Comparison of ENCODE assay signal across 1 cellular context in the genomic region with DNA sequence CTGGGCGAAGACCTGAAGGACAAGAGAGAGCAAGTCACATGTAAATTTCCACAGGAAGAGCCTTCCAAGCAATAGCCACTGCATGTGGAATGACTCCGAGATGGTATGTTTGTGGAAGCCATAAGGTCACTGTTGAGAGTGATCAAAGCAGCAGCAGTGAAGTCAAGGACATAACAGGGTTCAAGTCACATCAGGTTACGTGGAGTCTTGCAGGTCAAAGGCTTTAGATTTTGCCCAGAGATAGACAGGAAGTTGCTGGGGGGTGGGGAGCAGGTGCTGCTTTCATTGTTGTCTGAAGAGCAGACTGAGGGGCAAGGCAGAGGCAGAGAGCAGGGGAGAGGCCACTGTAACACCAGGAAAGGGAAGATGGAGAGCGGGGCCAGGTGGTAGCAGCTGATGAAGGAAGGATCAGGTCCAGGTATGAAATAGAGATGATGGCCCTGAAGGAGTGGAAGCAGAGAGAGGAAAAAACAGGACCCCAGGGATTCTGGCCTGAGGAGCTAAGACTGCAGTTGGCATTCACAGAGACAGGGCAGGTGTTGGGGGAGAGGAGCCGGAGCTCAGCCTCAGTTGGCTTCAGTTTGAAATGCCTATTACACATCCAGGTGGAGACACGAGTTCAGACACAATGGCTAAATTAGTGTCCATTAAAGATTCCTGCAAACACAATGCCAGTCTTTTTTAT.
TF ChIP-seq lines count a peak whose summit lies in the region.

No MANE protein-coding gene starts in this region.

TF ChIP-seq in HepG2, 621 proteins besides CTCF, POLR2A, EP300 and RAD21 (continued from another document and continues in another):
- TF ChIP-seq, protein P1, sequence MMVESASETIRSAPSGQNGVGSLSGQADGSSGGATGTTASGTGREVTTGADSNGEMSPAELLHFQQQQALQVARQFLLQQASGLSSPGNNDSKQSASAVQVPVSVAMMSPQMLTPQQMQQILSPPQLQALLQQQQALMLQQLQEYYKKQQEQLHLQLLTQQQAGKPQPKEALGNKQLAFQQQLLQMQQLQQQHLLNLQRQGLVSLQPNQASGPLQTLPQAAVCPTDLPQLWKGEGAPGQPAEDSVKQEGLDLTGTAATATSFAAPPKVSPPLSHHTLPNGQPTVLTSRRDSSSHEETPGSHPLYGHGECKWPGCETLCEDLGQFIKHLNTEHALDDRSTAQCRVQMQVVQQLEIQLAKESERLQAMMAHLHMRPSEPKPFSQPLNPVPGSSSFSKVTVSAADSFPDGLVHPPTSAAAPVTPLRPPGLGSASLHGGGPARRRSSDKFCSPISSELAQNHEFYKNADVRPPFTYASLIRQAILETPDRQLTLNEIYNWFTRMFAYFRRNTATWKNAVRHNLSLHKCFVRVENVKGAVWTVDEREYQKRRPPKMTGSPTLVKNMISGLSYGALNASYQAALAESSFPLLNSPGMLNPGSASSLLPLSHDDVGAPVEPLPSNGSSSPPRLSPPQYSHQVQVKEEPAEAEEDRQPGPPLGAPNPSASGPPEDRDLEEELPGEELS (CRISPR knock-in tag; IDR thresholded peaks at IDR 0.05): peak; percentile 95
- TF ChIP-seq ZNF746 (CRISPR knock-in tag; IDR thresholded peaks at IDR 0.05) (peak; percentile 47; the same call in 1 of the 2 replicates), THYN1 (CRISPR knock-in tag; IDR thresholded peaks at IDR 0.05; ENCODE audit: borderline replicate concordance, low read depth) (no peak), HNF1B (CRISPR knock-in tag; IDR thresholded peaks at IDR 0.05) (peak; percentile 62; the same call in 1 of the 2 replicates), ZIK1 (CRISPR knock-in tag; IDR thresholded peaks at IDR 0.05; ENCODE audit: borderline replicate concordance, low read depth) (no peak), ZBTB20 (CRISPR knock-in tag; IDR thresholded peaks at IDR 0.05; ENCODE audit: borderline replicate concordance, low read depth) (peak; percentile 75), ZBTB42 (CRISPR knock-in tag; IDR thresholded peaks at IDR 0.05) (no peak), HMG20B (CRISPR knock-in tag; conservative IDR thresholded peaks at IDR 0.05) (peak; percentile 94), YY1 (IDR thresholded peaks at IDR 0.05; ENCODE audit: insufficient read depth, insufficient replicate concordance, low read depth, low read length) (no peak), STAG1 (CRISPR knock-in tag; IDR thresholded peaks at IDR 0.05) (peak; percentile 41; the same call in 1 of the 2 replicates), NFAT5 (CRISPR knock-in tag; IDR thresholded peaks at IDR 0.05) (no peak), NCOR1 (IDR thresholded peaks at IDR 0.05; ENCODE audit: borderline replicate concordance, low read length) (peak; percentile 61; the same call in 1 of the 2 replicates), PAX8 (CRISPR knock-in tag; IDR thresholded peaks at IDR 0.05; ENCODE audit: borderline replicate concordance) (0 out of 2 replicates have a peak, but pooled peaks have one; percentile 74), HMGXB3 (CRISPR knock-in tag; IDR thresholded peaks at IDR 0.05; ENCODE audit: borderline replicate concordance) (peak; percentile 62; the same call in 1 of the 2 replicates), ELF4 (CRISPR knock-in tag; IDR thresholded peaks at IDR 0.05; ENCODE audit: borderline replicate concordance) (peak; percentile 58; the same call in 1 of the 2 replicates), ASH2L (IDR thresholded peaks at IDR 0.05; ENCODE audit: insufficient read length, low read depth, low read length) (peak; percentile 34), ZNF660 (CRISPR knock-in tag; IDR thresholded peaks at IDR 0.05; ENCODE audit: borderline replicate concordance, low read depth) (no peak), ZNF205 (CRISPR knock-in tag; IDR thresholded peaks at IDR 0.05) (peak; percentile 70; the same call in 1 of the 2 replicates), CENPT (CRISPR knock-in tag; IDR thresholded peaks at IDR 0.05; ENCODE audit: low read depth) (no peak), CBX5 (CRISPR knock-in tag; IDR thresholded peaks at IDR 0.05; ENCODE audit: borderline replicate concordance) (peak; percentile 92; the same call in 1 of the 2 replicates), AGO1 (IDR thresholded peaks at IDR 0.05; ENCODE audit: low read depth, low read length, poor library complexity, severe bottlenecking) (no peak), GLI4 (CRISPR knock-in tag; IDR thresholded peaks at IDR 0.05; ENCODE audit: borderline replicate concordance) (no peak), ZBTB7A (CRISPR knock-in tag; IDR thresholded peaks at IDR 0.05) (peak; percentile 67; the same call in 1 of the 2 replicates), TCF7 (IDR thresholded peaks at IDR 0.05; ENCODE audit: low read depth) (peak; percentile 96), PHF21A (CRISPR knock-in tag; IDR thresholded peaks at IDR 0.05) (peak; percentile 85), NFKBIZ (CRISPR knock-in tag; IDR thresholded peaks at IDR 0.05) (peak; percentile 73; the same call in 1 of the 2 replicates), ZNF670 (CRISPR knock-in tag; IDR thresholded peaks at IDR 0.05; ENCODE audit: borderline replicate concordance) (no peak), ZC3H4 (CRISPR knock-in tag; IDR thresholded peaks at IDR 0.05; ENCODE audit: borderline replicate concordance) (no peak), ZSCAN12 (CRISPR knock-in tag; IDR thresholded peaks at IDR 0.05) (no peak), RXRA (CRISPR knock-in tag; IDR thresholded peaks at IDR 0.05) (peak; percentile 99), GATAD2A (CRISPR knock-in tag; IDR thresholded peaks at IDR 0.05) (peak; percentile 97), ZNF224 (CRISPR knock-in tag; IDR thresholded peaks at IDR 0.05) (no peak), ZMYM2 (CRISPR knock-in tag; IDR thresholded peaks at IDR 0.05) (peak; percentile 83), HNRNPL (IDR thresholded peaks at IDR 0.05; ENCODE audit: low read depth, low read length) (no peak), ATF1 (CRISPR knock-in tag; IDR thresholded peaks at IDR 0.05) (peak; percentile 46; the same call in 1 of the 2 replicates), ARID2 (CRISPR knock-in tag; IDR thresholded peaks at IDR 0.05; ENCODE audit: borderline replicate concordance) (no peak)
- TF ChIP-seq, protein P2, sequence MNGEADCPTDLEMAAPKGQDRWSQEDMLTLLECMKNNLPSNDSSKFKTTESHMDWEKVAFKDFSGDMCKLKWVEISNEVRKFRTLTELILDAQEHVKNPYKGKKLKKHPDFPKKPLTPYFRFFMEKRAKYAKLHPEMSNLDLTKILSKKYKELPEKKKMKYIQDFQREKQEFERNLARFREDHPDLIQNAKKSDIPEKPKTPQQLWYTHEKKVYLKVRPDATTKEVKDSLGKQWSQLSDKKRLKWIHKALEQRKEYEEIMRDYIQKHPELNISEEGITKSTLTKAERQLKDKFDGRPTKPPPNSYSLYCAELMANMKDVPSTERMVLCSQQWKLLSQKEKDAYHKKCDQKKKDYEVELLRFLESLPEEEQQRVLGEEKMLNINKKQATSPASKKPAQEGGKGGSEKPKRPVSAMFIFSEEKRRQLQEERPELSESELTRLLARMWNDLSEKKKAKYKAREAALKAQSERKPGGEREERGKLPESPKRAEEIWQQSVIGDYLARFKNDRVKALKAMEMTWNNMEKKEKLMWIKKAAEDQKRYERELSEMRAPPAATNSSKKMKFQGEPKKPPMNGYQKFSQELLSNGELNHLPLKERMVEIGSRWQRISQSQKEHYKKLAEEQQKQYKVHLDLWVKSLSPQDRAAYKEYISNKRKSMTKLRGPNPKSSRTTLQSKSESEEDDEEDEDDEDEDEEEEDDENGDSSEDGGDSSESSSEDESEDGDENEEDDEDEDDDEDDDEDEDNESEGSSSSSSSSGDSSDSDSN (CRISPR knock-in tag; IDR thresholded peaks at IDR 0.05): no peak
- TF ChIP-seq, protein P3, sequence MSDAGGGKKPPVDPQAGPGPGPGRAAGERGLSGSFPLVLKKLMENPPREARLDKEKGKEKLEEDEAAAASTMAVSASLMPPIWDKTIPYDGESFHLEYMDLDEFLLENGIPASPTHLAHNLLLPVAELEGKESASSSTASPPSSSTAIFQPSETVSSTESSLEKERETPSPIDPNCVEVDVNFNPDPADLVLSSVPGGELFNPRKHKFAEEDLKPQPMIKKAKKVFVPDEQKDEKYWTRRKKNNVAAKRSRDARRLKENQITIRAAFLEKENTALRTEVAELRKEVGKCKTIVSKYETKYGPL (CRISPR knock-in tag; IDR thresholded peaks at IDR 0.05): no peak; the same call in 1 of the 2 replicates
- TF ChIP-seq, protein P4, sequence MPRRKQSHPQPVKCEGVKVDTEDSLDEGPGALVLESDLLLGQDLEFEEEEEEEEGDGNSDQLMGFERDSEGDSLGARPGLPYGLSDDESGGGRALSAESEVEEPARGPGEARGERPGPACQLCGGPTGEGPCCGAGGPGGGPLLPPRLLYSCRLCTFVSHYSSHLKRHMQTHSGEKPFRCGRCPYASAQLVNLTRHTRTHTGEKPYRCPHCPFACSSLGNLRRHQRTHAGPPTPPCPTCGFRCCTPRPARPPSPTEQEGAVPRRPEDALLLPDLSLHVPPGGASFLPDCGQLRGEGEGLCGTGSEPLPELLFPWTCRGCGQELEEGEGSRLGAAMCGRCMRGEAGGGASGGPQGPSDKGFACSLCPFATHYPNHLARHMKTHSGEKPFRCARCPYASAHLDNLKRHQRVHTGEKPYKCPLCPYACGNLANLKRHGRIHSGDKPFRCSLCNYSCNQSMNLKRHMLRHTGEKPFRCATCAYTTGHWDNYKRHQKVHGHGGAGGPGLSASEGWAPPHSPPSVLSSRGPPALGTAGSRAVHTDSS (CRISPR knock-in tag; conservative IDR thresholded peaks at IDR 0.05): no peak
